In genomic region chr10:43203491-43204393, GRCh38 we compare ENCODE assay signal across 8 cellular contexts.
DNase-seq lines count a peak whose midpoint lies in the region; ATAC-seq and TF ChIP-seq lines count a peak whose summit lies in the region.

No MANE protein-coding gene starts in this region.

- no peaks in the 10 kb centered on the region for H3K27me3 Mint-ChIP-seq in IgD-negative memory B cell
- no peaks in the 10 kb centered on the region for H3K27me3 Mint-ChIP-seq in mesothelial cell of epicardium (ENCODE audit: low read depth)

- H3K27ac ChIP-seq in coronary artery = peak overlapping the region in 1 of 2 donors; percentile 52

- H3K4me3 Mint-ChIP-seq in IgD-negative memory B cell = peak overlapping the region; percentile 12 to 73 (median 62)
- H3K4me3 Mint-ChIP-seq in mesothelial cell of epicardium = peak overlapping the region; percentile 51

- H3K36me3 Mint-ChIP-seq in IgD-negative memory B cell (no peaks in the 10 kb centered on the region), mesothelial cell of epicardium (no peaks in the 10 kb centered on the region)

- H3K27ac Mint-ChIP-seq in IgD-negative memory B cell (no peak overlapping the region), mesothelial cell of epicardium (no peak overlapping the region)

- peak; percentile 49 for ATAC-seq in GM18502 (IDR thresholded peaks at IDR 0.05; ENCODE audit: poor library complexity, unreplicated experiment)
- ATAC-seq in HG02642 (IDR thresholded peaks at IDR 0.05; ENCODE audit: poor library complexity, unreplicated experiment) = no peak
- ATAC-seq in HG02840 (IDR thresholded peaks at IDR 0.05; ENCODE audit: low FRiP score, unreplicated experiment) = no peak

- DNase-seq in coronary artery (ENCODE audit: low spot score) (no peak), mesothelial cell of epicardium (ENCODE audit: low spot score in 2 of 2, unreplicated experiment in 2 of 2) (peak; percentile 19 to 42), NCI-H446 (lab: John Stamatoyannopoulos, UW) (no peak)
- DNase-seq in central memory CD4-positive, alpha-beta T cell = no peak

- H3K4me1 Mint-ChIP-seq in IgD-negative memory B cell = peaks cover 0 to 7% (median 0%) of the 10 kb centered on the region in 3 donors
- H3K4me1 Mint-ChIP-seq in mesothelial cell of epicardium = no peaks in the 10 kb centered on the region

- TF ChIP-seq CTCF in coronary artery (IDR thresholded peaks at IDR 0.05) = no peak
- no peak for TF ChIP-seq CTCF in mesothelial cell of epicardium (IDR thresholded peaks at IDR 0.05; ENCODE audit: unreplicated experiment)

- H3K9me3 Mint-ChIP-seq in IgD-negative memory B cell (no peaks in the 10 kb centered on the region), mesothelial cell of epicardium (no peaks in the 10 kb centered on the region)

- H3K4me3 ChIP-seq in coronary artery = peak overlapping the region; percentile 73

Comparison
In these comparisons a context has a peak if more than half of its experiments do, and no peak if none do; other contexts are left out.
1. DNase-seq: peak in mesothelial cell of epicardium (2 of 2); none in coronary artery (single experiment), central memory CD4-positive, alpha-beta T cell (single experiment) and NCI-H446 (0 of 2).